Comparison of ENCODE assay signal across 1 cellular context in the genomic region with DNA sequence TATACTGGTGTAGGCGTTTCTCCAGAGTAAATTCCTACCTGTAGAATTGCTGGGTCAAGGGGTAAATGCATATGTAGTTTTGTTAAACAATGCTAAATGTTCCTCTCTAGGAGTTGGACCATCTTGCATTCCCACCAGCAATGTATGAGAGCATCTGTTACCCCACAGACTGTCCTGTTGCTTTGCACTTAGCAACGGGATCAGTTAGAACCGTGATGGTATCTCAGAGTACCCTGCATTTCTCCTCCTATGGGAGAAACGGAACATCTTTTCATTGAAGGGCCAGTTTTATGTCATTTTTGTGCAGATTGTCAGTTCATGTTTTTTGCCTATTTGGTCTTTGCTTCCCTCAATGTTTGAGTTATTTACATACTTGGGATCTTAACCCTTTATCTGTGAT.
TF ChIP-seq lines count a peak whose summit lies in the region.

No MANE protein-coding gene starts in this region.

TF ChIP-seq in HepG2, 621 proteins besides CTCF, POLR2A, EP300 and RAD21:
- TF ChIP-seq ZFX (CRISPR knock-in tag; IDR thresholded peaks at IDR 0.05; ENCODE audit: low read depth) (no peak), TEAD3 (CRISPR knock-in tag; optimal IDR thresholded peaks at IDR 0.05; ENCODE audit: borderline replicate concordance) (peak; percentile 23), PPARG (CRISPR knock-in tag; conservative IDR thresholded peaks at IDR 0.05) (0 out of 2 replicates have a peak, but pooled peaks have one; percentile 9), ZC3H4 (CRISPR knock-in tag; IDR thresholded peaks at IDR 0.05; ENCODE audit: borderline replicate concordance) (peak; percentile 43; the same call in 1 of the 2 replicates), ZBTB8A (CRISPR knock-in tag; IDR thresholded peaks at IDR 0.05; ENCODE audit: borderline replicate concordance, low read depth) (no peak), ARID2 (CRISPR knock-in tag; IDR thresholded peaks at IDR 0.05; ENCODE audit: borderline replicate concordance) (no peak), KMT2B (CRISPR knock-in tag; IDR thresholded peaks at IDR 0.05) (no peak), CEBPG (CRISPR knock-in tag; IDR thresholded peaks at IDR 0.05) (0 out of 2 replicates have a peak, but pooled peaks have one; percentile 14), ZNF530 (CRISPR knock-in tag; IDR thresholded peaks at IDR 0.05; ENCODE audit: low read depth) (no peak), ZNF30 (CRISPR knock-in tag; IDR thresholded peaks at IDR 0.05) (no peak), SUZ12 (IDR thresholded peaks at IDR 0.05; ENCODE audit: low read depth, low read length) (no peak)
- TF ChIP-seq, protein P1, sequence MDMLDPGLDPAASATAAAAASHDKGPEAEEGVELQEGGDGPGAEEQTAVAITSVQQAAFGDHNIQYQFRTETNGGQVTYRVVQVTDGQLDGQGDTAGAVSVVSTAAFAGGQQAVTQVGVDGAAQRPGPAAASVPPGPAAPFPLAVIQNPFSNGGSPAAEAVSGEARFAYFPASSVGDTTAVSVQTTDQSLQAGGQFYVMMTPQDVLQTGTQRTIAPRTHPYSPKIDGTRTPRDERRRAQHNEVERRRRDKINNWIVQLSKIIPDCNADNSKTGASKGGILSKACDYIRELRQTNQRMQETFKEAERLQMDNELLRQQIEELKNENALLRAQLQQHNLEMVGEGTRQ (IDR thresholded peaks at IDR 0.05; ENCODE audit: low read depth, low read length): no peak
- TF ChIP-seq, protein P1 (CRISPR knock-in tag; IDR thresholded peaks at IDR 0.05; ENCODE audit: borderline replicate concordance): no peak
- TF ChIP-seq, protein P2, sequence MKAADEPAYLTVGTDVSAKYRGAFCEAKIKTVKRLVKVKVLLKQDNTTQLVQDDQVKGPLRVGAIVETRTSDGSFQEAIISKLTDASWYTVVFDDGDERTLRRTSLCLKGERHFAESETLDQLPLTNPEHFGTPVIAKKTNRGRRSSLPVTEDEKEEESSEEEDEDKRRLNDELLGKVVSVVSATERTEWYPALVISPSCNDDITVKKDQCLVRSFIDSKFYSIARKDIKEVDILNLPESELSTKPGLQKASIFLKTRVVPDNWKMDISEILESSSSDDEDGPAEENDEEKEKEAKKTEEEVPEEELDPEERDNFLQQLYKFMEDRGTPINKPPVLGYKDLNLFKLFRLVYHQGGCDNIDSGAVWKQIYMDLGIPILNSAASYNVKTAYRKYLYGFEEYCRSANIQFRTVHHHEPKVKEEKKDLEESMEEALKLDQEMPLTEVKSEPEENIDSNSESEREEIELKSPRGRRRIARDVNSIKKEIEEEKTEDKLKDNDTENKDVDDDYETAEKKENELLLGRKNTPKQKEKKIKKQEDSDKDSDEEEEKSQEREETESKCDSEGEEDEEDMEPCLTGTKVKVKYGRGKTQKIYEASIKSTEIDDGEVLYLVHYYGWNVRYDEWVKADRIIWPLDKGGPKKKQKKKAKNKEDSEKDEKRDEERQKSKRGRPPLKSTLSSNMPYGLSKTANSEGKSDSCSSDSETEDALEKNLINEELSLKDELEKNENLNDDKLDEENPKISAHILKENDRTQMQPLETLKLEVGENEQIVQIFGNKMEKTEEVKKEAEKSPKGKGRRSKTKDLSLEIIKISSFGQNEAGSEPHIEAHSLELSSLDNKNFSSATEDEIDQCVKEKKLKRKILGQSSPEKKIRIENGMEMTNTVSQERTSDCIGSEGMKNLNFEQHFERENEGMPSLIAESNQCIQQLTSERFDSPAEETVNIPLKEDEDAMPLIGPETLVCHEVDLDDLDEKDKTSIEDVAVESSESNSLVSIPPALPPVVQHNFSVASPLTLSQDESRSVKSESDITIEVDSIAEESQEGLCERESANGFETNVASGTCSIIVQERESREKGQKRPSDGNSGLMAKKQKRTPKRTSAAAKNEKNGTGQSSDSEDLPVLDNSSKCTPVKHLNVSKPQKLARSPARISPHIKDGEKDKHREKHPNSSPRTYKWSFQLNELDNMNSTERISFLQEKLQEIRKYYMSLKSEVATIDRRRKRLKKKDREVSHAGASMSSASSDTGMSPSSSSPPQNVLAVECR (CRISPR knock-in tag; IDR thresholded peaks at IDR 0.05; ENCODE audit: borderline replicate concordance): no peak
- TF ChIP-seq, protein P3, sequence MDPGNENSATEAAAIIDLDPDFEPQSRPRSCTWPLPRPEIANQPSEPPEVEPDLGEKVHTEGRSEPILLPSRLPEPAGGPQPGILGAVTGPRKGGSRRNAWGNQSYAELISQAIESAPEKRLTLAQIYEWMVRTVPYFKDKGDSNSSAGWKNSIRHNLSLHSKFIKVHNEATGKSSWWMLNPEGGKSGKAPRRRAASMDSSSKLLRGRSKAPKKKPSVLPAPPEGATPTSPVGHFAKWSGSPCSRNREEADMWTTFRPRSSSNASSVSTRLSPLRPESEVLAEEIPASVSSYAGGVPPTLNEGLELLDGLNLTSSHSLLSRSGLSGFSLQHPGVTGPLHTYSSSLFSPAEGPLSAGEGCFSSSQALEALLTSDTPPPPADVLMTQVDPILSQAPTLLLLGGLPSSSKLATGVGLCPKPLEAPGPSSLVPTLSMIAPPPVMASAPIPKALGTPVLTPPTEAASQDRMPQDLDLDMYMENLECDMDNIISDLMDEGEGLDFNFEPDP (CRISPR knock-in tag; conservative IDR thresholded peaks at IDR 0.05): no peak
